1 cellular context compared by ENCODE assay signal in genomic region chr10:122348512-122348911, GRCh38.
A peak's percentile ranks its signal among the peaks of the same experiment; 100 is the strongest.
TF ChIP-seq lines count a peak whose summit lies in the region.

No MANE protein-coding gene starts in this region.

TF ChIP-seq in GM12878, 131 proteins besides CTCF, POLR2A, EP300 and RAD21:
- TF ChIP-seq BHLHE40 (IDR thresholded peaks at IDR 0.05; ENCODE audit: borderline replicate concordance in 1 of 2, low read depth in 2 of 2, low read length in 1 of 2) (peak in 1 of 2 experiments; percentile 48; a peak in 2 of 4 replicates), BACH1 (IDR thresholded peaks at IDR 0.05; ENCODE audit: borderline replicate concordance) (no peak), FOXM1 (IDR thresholded peaks at IDR 0.05; ENCODE audit: low read depth, low read length) (no peak), PAX5 (IDR thresholded peaks at IDR 0.05; ENCODE audit: borderline replicate concordance, low read depth, low read length) (peak; percentile 38; the same call in 1 of the 2 replicates)
